ENCODE assay signal across 18 cellular contexts in genomic region chr5:9514968-9515367, GRCh38. TPM values are rescaled to one million over a fixed set of nuclear protein-coding genes. Genes with fewer than 3 reads are reported as not detected.
DNase-seq lines count a peak whose midpoint lies in the region; ATAC-seq and TF ChIP-seq lines count a peak whose summit lies in the region.
"Had no signal": no experiment of that assay in that cellular context is flagged by ENCODE, and none has a peak within 500 bp of the region (broad histone marks: within the 10 kb centered on the region; RNA-seq: fewer than 3 reads in every experiment).

No MANE protein-coding gene starts in this region.

- H3K4me3 ChIP-seq in heart left ventricle (no peak overlapping the region), trophoblast cell (ENCODE audit: low read depth, low read length) (no peak overlapping the region)
- H3K4me3 ChIP-seq: GM23338 had no signal

- H3K27me3 ChIP-seq in heart left ventricle (no peaks in the 10 kb centered on the region), trophoblast cell (ENCODE audit: insufficient read depth, low read length) (no peaks in the 10 kb centered on the region)

- TF ChIP-seq POLR2A in heart left ventricle (IDR thresholded peaks at IDR 0.05), result no peak

- no peaks in the 10 kb centered on the region for H3K36me3 ChIP-seq in heart left ventricle
- peaks cover 2 to 17% of the 10 kb centered on the region in 2 experiments for H3K36me3 ChIP-seq in trophoblast cell (ENCODE audit: control insufficient read depth in 1 of 2, insufficient read depth in 2 of 2, low read length in 2 of 2)

- no peak for TF ChIP-seq CTCF in heart left ventricle (IDR thresholded peaks at IDR 0.05)

- intact Hi-C loops in Right ventricle myocardium superior (cut with DNase I), result no loop called here
- intact Hi-C loops in heart left ventricle (cut with DNase I), result loop anchor here in 2 of 10 donors (1.0 to 10.0 kb wide), 2 partner anchors 29 to 150 kb away; no protein-coding TSS in a partner anchor
- intact Hi-C loops in left ventricle myocardium superior (cut with micrococcal nuclease), result no loop called here

- H2AK5ac ChIP-seq in trophoblast cell (ENCODE audit: low read length), result no peak overlapping the region

- ATAC-seq in Right ventricle myocardium superior (ENCODE audit: poor library complexity) (peak; percentile 74), heart left ventricle (peak; percentile 68 to 75 (median 72)), left ventricle myocardium superior (peak; percentile 74), GM21528 (IDR thresholded peaks at IDR 0.05; ENCODE audit: low FRiP score, unreplicated experiment) (no peak)
- ATAC-seq: GM23338, HCT116 had no signal

- no peak overlapping the region for H2BK12ac ChIP-seq in trophoblast cell (ENCODE audit: low read length)

- no peaks in the 10 kb centered on the region for H3K79me1 ChIP-seq in trophoblast cell (ENCODE audit: low read length)

- no peak overlapping the region for H4K8ac ChIP-seq in trophoblast cell (ENCODE audit: low read depth, low read length)

- H3K18ac ChIP-seq in trophoblast cell (ENCODE audit: low read length), result no peak overlapping the region

- no peak overlapping the region for H4K91ac ChIP-seq in trophoblast cell (ENCODE audit: low read depth, low read length)

- DNase-seq in Right ventricle myocardium superior, result no peak
- DNase-seq in heart left ventricle, result peak in 1 of 5 donors; percentile 31
- DNase-seq in left ventricle myocardium superior, result no peak
- no peak for DNase-seq in trophoblast cell
- no peak for DNase-seq in KG1 (lab: John Stamatoyannopoulos, UW)
- no peak for DNase-seq in hepatic stellate cell (ENCODE audit: low spot score)
- DNase-seq in NCI-H226, result no peak
- DNase-seq: C1 segment of cervical spinal cord; Calu3; CD4-positive, alpha-beta memory T cell; COR-L47; DMS53; DMS79 treated with DMSO at 0.1 percent for 48 hours; GF-D8; H9 had no signal

- H3K4me1 ChIP-seq in heart left ventricle (peaks cover 0 to 62% (median 19%) of the 10 kb centered on the region in 12 donors), trophoblast cell (ENCODE audit: control insufficient read depth in 1 of 2, insufficient read depth in 2 of 2, low read length in 2 of 2) (peaks cover 1% of the 10 kb centered on the region in 2 experiments)

- H2BK5ac ChIP-seq in trophoblast cell (ENCODE audit: low read depth, low read length, poor library complexity), result no peak overlapping the region

- 39 to 58% (median 46%) methylated on average over 2 of the region's 2 CpGs for WGBS in heart left ventricle, 4 donors
- WGBS in trophoblast cell (ENCODE audit: extremely low coverage, insufficient coverage, insufficient read length), result 100% methylated on average over 1 of the region's 2 CpGs

- no peak overlapping the region for H3K23ac ChIP-seq in trophoblast cell (ENCODE audit: low read length)

- H3K79me2 ChIP-seq in trophoblast cell (ENCODE audit: control insufficient read depth, insufficient read depth, low read length, poor library complexity), result no peaks in the 10 kb centered on the region

- no peak overlapping the region for H2AFZ ChIP-seq in trophoblast cell (ENCODE audit: insufficient read depth, low read length, poor library complexity)
- H2AFZ ChIP-seq: GM23338 had no signal

- no peak overlapping the region for H3K14ac ChIP-seq in trophoblast cell (ENCODE audit: low read length)

- peak overlapping the region; percentile 10 for H3K4ac ChIP-seq in trophoblast cell (ENCODE audit: low read depth, low read length)

- no peak overlapping the region for H2BK120ac ChIP-seq in trophoblast cell (ENCODE audit: insufficient read depth, low read length, poor library complexity)

- H3K4me2 ChIP-seq in trophoblast cell (ENCODE audit: low read length), result no peak overlapping the region
- H3K4me2 ChIP-seq: GM23338 had no signal

- H3K9ac ChIP-seq in trophoblast cell (ENCODE audit: low read length), result no peak overlapping the region

- H3K27ac ChIP-seq in heart left ventricle, result peak overlapping the region in 11 of 12 donors; percentile 31 to 88 (median 62)
- no peak overlapping the region for H3K27ac ChIP-seq in trophoblast cell (ENCODE audit: low read depth, low read length)

- no peaks in the 10 kb centered on the region for H3K9me3 ChIP-seq in heart left ventricle
- no peaks in the 10 kb centered on the region for H3K9me3 ChIP-seq in trophoblast cell (ENCODE audit: insufficient read depth, low read depth, low read length)

- H4K12ac ChIP-seq in trophoblast cell (ENCODE audit: low read depth, low read length), result no peak overlapping the region

RNA-seq across cellular contexts. Expression of gene SEMA5A, which starts 30.9 kb away (rescaled TPM):
- 27.1 TPM for total RNA-seq in Right ventricle myocardium superior
- 10 to 100 TPM; 22.8 to 71.5 (median 41.3) TPM for total RNA-seq in heart left ventricle
- polyA plus RNA-seq in heart left ventricle, result 1 to 10 TPM; 4.6 to 4.7 TPM
- total RNA-seq in left ventricle myocardium superior, result 25.3 TPM
- polyA plus RNA-seq in trophoblast cell (2013), result 57.6 and 63.3 TPM in 2 replicates
